17 cellular contexts compared by ENCODE assay signal in genomic region chr15:69000725-69001503, GRCh38. TPM values are rescaled to one million over a fixed set of nuclear protein-coding genes. Genes with fewer than 3 reads are reported as not detected.
DNase-seq lines count a peak whose midpoint lies in the region; ATAC-seq and TF ChIP-seq lines count a peak whose summit lies in the region.
"Had no signal": no experiment of that assay in that cellular context is flagged by ENCODE, and none has a peak within 500 bp of the region (broad histone marks: within the 10 kb centered on the region; RNA-seq: fewer than 3 reads in every experiment).

No MANE protein-coding gene starts in this region.

- H3K9ac ChIP-seq in Karpas-422 (ENCODE audit: low read length): no peak overlapping the region
- no peak overlapping the region for H3K9ac ChIP-seq in parathyroid adenoma

- DNase-seq in DMS 273 treated with DMSO at 0.1 percent for 48 hours (lab: John Stamatoyannopoulos, UW): peak; percentile 39
- peak; percentile 22 for DNase-seq in Karpas-422
- DNase-seq in coronary artery (ENCODE audit: low spot score): peak; percentile 24
- DNase-seq in activated naive CD4-positive, alpha-beta T cell treated with anti-CD3 and anti-CD28 coated beads, Interleukin-2, amount 50 U/mL, for 72 hours (ENCODE audit: low spot score in 2 of 2): no peak
- DNase-seq in cerebellar cortex (ENCODE audit: low spot score): no peak
- DNase-seq: AML-193, DMS79 treated with DMSO at 0.1 percent for 48 hours, H7, Kasumi-1, NCI-H2029 treated with DMSO at 0.1 percent for 48 hours, NCI-H226, NCI-H526, RPMI8226 had no signal

- H3K27me3 ChIP-seq in Karpas-422 (ENCODE audit: low read length) (no peaks in the 10 kb centered on the region), parathyroid adenoma (ENCODE audit: control insufficient read depth, insufficient read depth, low read length) (no peaks in the 10 kb centered on the region)

- H3K36me3 Mint-ChIP-seq in activated naive CD4-positive, alpha-beta T cell treated with anti-CD3 and anti-CD28 coated beads, Interleukin-2, amount 50 U/mL, for 72 hours: peaks cover 0 to 6% of the 10 kb centered on the region in 2 donors

- H3K9me3 Mint-ChIP-seq in activated naive CD4-positive, alpha-beta T cell treated with anti-CD3 and anti-CD28 coated beads, Interleukin-2, amount 50 U/mL, for 72 hours: peaks cover 7 to 11% of the 10 kb centered on the region in 2 donors

- ATAC-seq in HG03045 (IDR thresholded peaks at IDR 0.05; ENCODE audit: unreplicated experiment): no peak
- no peak for ATAC-seq in activated naive CD4-positive, alpha-beta T cell treated with anti-CD3 and anti-CD28 coated beads, Interleukin-2, amount 50 U/mL, for 72 hours
- ATAC-seq: HepG2 had no signal

- H3K4me3 ChIP-seq in Karpas-422 (ENCODE audit: low read length) (no peak overlapping the region), coronary artery (no peak overlapping the region), parathyroid adenoma (ENCODE audit: low read depth, low read length) (no peak overlapping the region)

- H3K36me3 ChIP-seq in Karpas-422 (ENCODE audit: insufficient read depth, low read length) (no peaks in the 10 kb centered on the region), parathyroid adenoma (ENCODE audit: control insufficient read depth, insufficient read depth, low read length) (no peaks in the 10 kb centered on the region)

- no peaks in the 10 kb centered on the region for H4K20me1 ChIP-seq in Karpas-422 (ENCODE audit: insufficient read depth, low read depth, low read length)

- no peaks in the 10 kb centered on the region for H3K9me2 ChIP-seq in Karpas-422 (replicated peaks; ENCODE audit: insufficient read depth, low read length)

- no peak overlapping the region for H2AFZ ChIP-seq in Karpas-422 (ENCODE audit: low read length)
- H2AFZ ChIP-seq in parathyroid adenoma: peak overlapping the region; percentile 66

- H3K4me2 ChIP-seq in Karpas-422 (ENCODE audit: low read depth, low read length, poor library complexity, severe bottlenecking) (no peak overlapping the region), parathyroid adenoma (ENCODE audit: low read length) (no peak overlapping the region)

- H3K9me3 ChIP-seq in Karpas-422 (ENCODE audit: low read length) (no peaks in the 10 kb centered on the region), parathyroid adenoma (ENCODE audit: control insufficient read depth, low read length) (no peaks in the 10 kb centered on the region)

- TF ChIP-seq CTCF in coronary artery (IDR thresholded peaks at IDR 0.05): no peak
- no peak for TF ChIP-seq CTCF in parathyroid adenoma (IDR thresholded peaks at IDR 0.05)

- H3K27ac Mint-ChIP-seq in activated naive CD4-positive, alpha-beta T cell treated with anti-CD3 and anti-CD28 coated beads, Interleukin-2, amount 50 U/mL, for 72 hours: no peak overlapping the region

- H3K79me2 ChIP-seq in Karpas-422 (ENCODE audit: low read length) (no peaks in the 10 kb centered on the region), parathyroid adenoma (no peaks in the 10 kb centered on the region)

- H3K4me1 ChIP-seq in Karpas-422 (ENCODE audit: low read length): no peaks in the 10 kb centered on the region
- H3K4me1 ChIP-seq in parathyroid adenoma: peaks cover 19% of the 10 kb centered on the region

- no peak overlapping the region for H3K27ac ChIP-seq in Karpas-422 (ENCODE audit: low read length)
- H3K27ac ChIP-seq in coronary artery: no peak overlapping the region
- H3K27ac ChIP-seq in parathyroid adenoma: peak overlapping the region; percentile 66

RNA-seq across cellular contexts. Expression of gene NOX5, which starts 13.6 kb away (rescaled TPM):
- not detected in 2 replicates for total RNA-seq in Karpas-422 (2014; rRNA removed; shearing (Covaris generic); ENCODE audit: low replicate concordance)
- under 1 TPM in 1 of 2 donors, not detected in 1; 0.23 TPM for total RNA-seq in activated naive CD4-positive, alpha-beta T cell treated with anti-CD3 and anti-CD28 coated beads, Interleukin-2, amount 50 U/mL, for 72 hours
- total RNA-seq: H7, HepG2, OCI-LY7 had no signal

Comparison
In these comparisons a context has a peak if more than half of its experiments do, and no peak if none do; other contexts are left out.
1. DNase-seq: peak in DMS 273 treated with DMSO at 0.1 percent for 48 hours (single experiment), Karpas-422 (single experiment) and coronary artery (single experiment); none in activated naive CD4-positive, alpha-beta T cell treated with anti-CD3 and anti-CD28 coated beads, Interleukin-2, amount 50 U/mL, for 72 hours (0 of 2) and cerebellar cortex (single experiment).